ENCODE assay signal across 8 cellular contexts in the genomic region with DNA sequence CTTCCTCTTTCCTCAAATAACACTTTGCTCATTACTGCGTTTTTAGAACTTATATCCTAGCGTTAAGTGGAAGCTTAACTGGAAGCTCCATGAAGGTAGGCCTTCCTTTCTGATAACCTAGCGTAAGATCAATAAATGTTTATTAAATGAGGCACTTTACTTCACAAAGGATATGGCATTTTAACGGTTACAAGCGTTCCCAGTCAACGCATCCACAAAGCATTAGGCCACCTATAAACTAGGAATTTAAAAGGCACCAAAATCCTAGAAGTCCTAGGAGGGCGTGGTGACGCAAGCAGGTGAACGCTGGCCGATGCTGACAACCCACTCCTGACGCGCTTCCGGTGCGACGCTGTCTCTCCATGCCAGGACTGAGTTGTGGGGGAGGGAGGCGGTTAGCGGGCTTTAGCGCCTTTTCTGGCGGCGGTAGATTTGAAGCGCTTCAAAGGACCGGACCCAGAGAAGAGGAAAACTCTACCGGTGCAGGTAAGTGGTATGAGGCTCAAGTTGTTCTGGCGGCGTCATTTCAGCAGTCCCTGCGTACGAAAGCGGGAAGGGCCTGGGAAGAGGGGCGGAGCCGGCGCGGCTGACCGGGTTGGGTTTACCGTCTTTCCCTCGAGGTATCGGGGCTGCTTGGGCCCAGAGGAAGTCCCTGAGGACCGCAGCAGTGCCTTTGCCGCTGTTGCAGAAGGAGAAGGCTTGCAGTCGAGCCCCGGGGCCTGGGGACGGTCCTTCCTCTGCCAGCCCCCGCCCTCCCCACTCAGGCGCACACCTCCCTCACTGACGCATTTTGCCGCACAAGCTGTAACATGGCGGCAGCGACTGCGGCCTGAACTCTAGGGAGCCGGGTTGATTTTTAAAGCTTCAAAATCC. TPM values are rescaled to one million over a fixed set of nuclear protein-coding genes. Genes with fewer than 3 reads are reported as not detected.
DNase-seq lines count a peak whose midpoint lies in the region; ATAC-seq and TF ChIP-seq lines count a peak whose summit lies in the region.

A gene (plus strand): TSS at position 347 of the 873 bp plus-strand sequence. CDS start 19,691 bp downstream, outside the sequence.

- peaks cover 35% of the 10 kb centered on the region for H3K4me1 ChIP-seq in CD4-positive, alpha-beta memory T cell (ENCODE audit: insufficient read depth, low read length)
- peaks cover 11% of the 10 kb centered on the region for H3K4me1 ChIP-seq in endocrine pancreas (ENCODE audit: control insufficient read depth, insufficient read depth, low read length)
- H3K4me1 ChIP-seq in mesenchymal stem cell (ENCODE audit: control insufficient read depth, insufficient read depth, low read depth, low read length) = peaks cover 2% of the 10 kb centered on the region

- peak within 1 kb of the TSS; percentile 96 for H4K91ac ChIP-seq in mesenchymal stem cell (ENCODE audit: low read length)

- H4K8ac ChIP-seq in mesenchymal stem cell (ENCODE audit: low read length) = peak within 1 kb of the TSS; percentile 98

- H3K27ac ChIP-seq in CD4-positive, alpha-beta memory T cell (ENCODE audit: low read depth, low read length) = peak within 1 kb of the TSS; percentile 94
- H3K27ac ChIP-seq in HL-60 (replicated peaks) = peak within 1 kb of the TSS; percentile 98
- H3K27ac ChIP-seq in mesenchymal stem cell (ENCODE audit: low read length, poor library complexity, severe bottlenecking) = peak within 1 kb of the TSS; percentile 92

- peak within 1 kb of the TSS in 1 of 2 experiments; percentile 36 for H3K14ac ChIP-seq in mesenchymal stem cell (ENCODE audit: low read length in 2 of 2)

- peak within 1 kb of the TSS; percentile 80 to 90 for H3K4ac ChIP-seq in mesenchymal stem cell (ENCODE audit: low read depth in 1 of 2, low read length in 2 of 2)

- ATAC-seq in GM19455 (IDR thresholded peaks at IDR 0.05; ENCODE audit: unreplicated experiment) = peak; percentile 89

- no peaks in the 10 kb centered on the region for H3K9me3 ChIP-seq in CD4-positive, alpha-beta memory T cell (ENCODE audit: control insufficient read depth in 1 of 2, low read length in 2 of 2)
- H3K9me3 ChIP-seq in endocrine pancreas (ENCODE audit: control insufficient read depth, low read length) = no peaks in the 10 kb centered on the region
- H3K9me3 ChIP-seq in mesenchymal stem cell (ENCODE audit: control insufficient read depth, low read length) = no peaks in the 10 kb centered on the region

- peak within 1 kb of the TSS; percentile 82 to 100 for H3K18ac ChIP-seq in mesenchymal stem cell (ENCODE audit: low read depth in 1 of 2, low read length in 2 of 2)

- no peak for TF ChIP-seq CTCF in HL-60 (IDR thresholded peaks at IDR 0.05; ENCODE audit: insufficient read depth, low read length)

- peak within 1 kb of the TSS; percentile 86 for H3K4me2 ChIP-seq in mesenchymal stem cell (ENCODE audit: low read length, poor library complexity, severe bottlenecking)

- peak within 1 kb of the TSS; percentile 98 to 100 (median 100) for H3K27ac Mint-ChIP-seq in CD4-positive, alpha-beta memory T cell

- peak within 1 kb of the TSS; percentile 75 for H2AFZ ChIP-seq in mesenchymal stem cell (ENCODE audit: low read depth, low read length)

- no peak within 1 kb of the TSS for H3K23ac ChIP-seq in mesenchymal stem cell (ENCODE audit: low read length in 2 of 2)

- H2BK5ac ChIP-seq in mesenchymal stem cell (ENCODE audit: low read depth, low read length, poor library complexity, severe bottlenecking) = peak within 1 kb of the TSS; percentile 14

- H3K4me3 ChIP-seq in CD4-positive, alpha-beta memory T cell (ENCODE audit: low read length in 2 of 2) = peak within 1 kb of the TSS; percentile 76 to 92
- H3K4me3 ChIP-seq in HL-60 (replicated peaks; ENCODE audit: insufficient read depth, low read length) = peak within 1 kb of the TSS; percentile 63
- peak within 1 kb of the TSS; percentile 89 for H3K4me3 ChIP-seq in endocrine pancreas (ENCODE audit: control insufficient read depth, insufficient read depth, low read length)
- H3K4me3 ChIP-seq in mesenchymal stem cell (ENCODE audit: insufficient read depth in 1 of 2, low read depth in 1 of 2, low read length in 2 of 2) = peak within 1 kb of the TSS; percentile 88 to 96

- intact Hi-C loops in CD4-positive, alpha-beta memory T cell (cut with micrococcal nuclease) = loop anchor here (1.0 to 5.0 kb wide), 4 partner anchors 11 to 1343 kb away; a partner anchor contains a TSS

- POLR2A ChIA-PET in CD4-positive, alpha-beta memory T cell (lab: Charles Lee; ENCODE audit: partially characterized antibody) = interaction anchor here (0.8 to 2.6 kb wide), 14 partner anchors 9 to 289 kb away, joined by 3 to 41 read pairs (median 4); a partner anchor contains a TSS

- CTCF ChIA-PET in CD4-positive, alpha-beta memory T cell (lab: Charles Lee; ENCODE audit: partially characterized antibody) = interaction anchor here (1.2 to 2.3 kb wide), 2 partner anchors 11 to 241 kb away, joined by 3 to 10 read pairs; a partner anchor contains a TSS

- peaks cover 0 to 19% of the 10 kb centered on the region in 2 donors for H3K36me3 Mint-ChIP-seq in CD4-positive, alpha-beta memory T cell

- peak within 1 kb of the TSS; percentile 87 for H2AK5ac ChIP-seq in mesenchymal stem cell (ENCODE audit: low read length, severe bottlenecking)

- peaks cover 0 to 8% (median 4%) of the 10 kb centered on the region in 8 donors for H3K9me3 Mint-ChIP-seq in CD4-positive, alpha-beta memory T cell

- H3K36me3 ChIP-seq in CD4-positive, alpha-beta memory T cell (ENCODE audit: insufficient read depth, low read length) = no peaks in the 10 kb centered on the region
- H3K36me3 ChIP-seq in endocrine pancreas (ENCODE audit: control insufficient read depth, insufficient read depth, low read length) (no peaks in the 10 kb centered on the region), mesenchymal stem cell (ENCODE audit: control insufficient read depth in 1 of 2, insufficient read depth in 2 of 2, low read depth in 1 of 2, low read length in 2 of 2) (no peaks in the 10 kb centered on the region)

- no peaks in the 10 kb centered on the region for H3K79me1 ChIP-seq in mesenchymal stem cell (replicated peaks; ENCODE audit: low read length, poor library complexity, severe bottlenecking)

- H2BK15ac ChIP-seq in mesenchymal stem cell (ENCODE audit: low read depth, poor library complexity, severe bottlenecking) = peak within 1 kb of the TSS; percentile 93

- 4% methylated on average over 46 of the region's 49 CpGs for WGBS in mesenchymal stem cell

- no peak within 1 kb of the TSS for H2BK12ac ChIP-seq in mesenchymal stem cell (ENCODE audit: low read length in 2 of 2)

- peak within 1 kb of the TSS; percentile 95 for H2BK120ac ChIP-seq in mesenchymal stem cell (ENCODE audit: low read depth, low read length)

- peak; percentile 86 to 93 (median 89) for DNase-seq in CD4-positive, alpha-beta memory T cell
- DNase-seq in HL-60 (ENCODE audit: low read depth in 1 of 2, low spot score in 1 of 2) (peak; percentile 82 to 93), NOMO-1 (lab: John Stamatoyannopoulos, UW; ENCODE audit: unreplicated experiment in 2 of 2) (peak; percentile 93 to 96), mesenchymal stem cell (peak; percentile 94)
- DNase-seq in activated CD8-positive, alpha-beta memory T cell treated with anti-CD3 and anti-CD28 coated beads for 4 hours (ENCODE audit: low read depth in 2 of 2) = peak; percentile 73 to 81
- peak; percentile 79 for DNase-seq in stimulated activated CD8-positive, alpha-beta memory T cell treated with anti-CD3 and anti-CD28 coated beads, Interleukin-12 subunit alpha, Interleukin-12 subunit beta, amount 100 ng/mL, for 4 hours (ENCODE audit: low read depth)

- no peaks in the 10 kb centered on the region for H3K27me3 Mint-ChIP-seq in CD4-positive, alpha-beta memory T cell

- peaks cover 20 to 49% (median 34%) of the 10 kb centered on the region in 4 donors for H3K4me1 Mint-ChIP-seq in CD4-positive, alpha-beta memory T cell

- H3K4me3 Mint-ChIP-seq in CD4-positive, alpha-beta memory T cell = peak within 1 kb of the TSS; percentile 96 to 100 (median 98)

- H3K9ac ChIP-seq in endocrine pancreas (ENCODE audit: control insufficient read depth, insufficient read depth, low read length) (peak within 1 kb of the TSS; percentile 93), mesenchymal stem cell (ENCODE audit: low read length) (peak within 1 kb of the TSS; percentile 100)

- no peaks in the 10 kb centered on the region for H3K27me3 ChIP-seq in CD4-positive, alpha-beta memory T cell (ENCODE audit: insufficient read depth, low read length)
- H3K27me3 ChIP-seq in HL-60 (ENCODE audit: insufficient read depth, poor library complexity, severe bottlenecking) (no peaks in the 10 kb centered on the region), endocrine pancreas (ENCODE audit: control insufficient read depth, insufficient read depth, low read length) (no peaks in the 10 kb centered on the region), mesenchymal stem cell (ENCODE audit: control insufficient read depth in 1 of 2, insufficient read depth in 1 of 2, low read length in 2 of 2) (no peaks in the 10 kb centered on the region)

RNA-seq across cellular contexts. Expression of the gene that starts here (rescaled TPM):
- 10 to 100 TPM; 79.2 to 82.9 TPM for total RNA-seq in CD4-positive, alpha-beta memory T cell
- polyA plus RNA-seq in CD4-positive, alpha-beta memory T cell = 100 to 1,000 TPM in 1 of 2 donors, 10 to 100 TPM in 1; 36.8 to 103 TPM
- polyA plus RNA-seq in mesenchymal stem cell (2013, experiment 1 of 2) = 79.9 TPM
- polyA plus RNA-seq in mesenchymal stem cell (2013, experiment 2 of 2) = 80.0 TPM

Comparison
In these comparisons a context has a peak if more than half of its experiments do, and no peak if none do; other contexts are left out.
1. Peak in every context shown above with its lines: DNase-seq, ATAC-seq, H3K4me3 ChIP-seq and H3K27ac ChIP-seq.